In genomic region chr1:231214918-231215675, GRCh38 we compare ENCODE assay signal across 12 cellular contexts. TPM values are rescaled to one million over a fixed set of nuclear protein-coding genes. Genes with fewer than 3 reads are reported as not detected.
DNase-seq lines count a peak whose midpoint lies in the region; ATAC-seq and TF ChIP-seq lines count a peak whose summit lies in the region.
"Had no signal": no experiment of that assay in that cellular context is flagged by ENCODE, and none has a peak within 500 bp of the region (broad histone marks: within the 10 kb centered on the region; RNA-seq: fewer than 3 reads in every experiment).

No MANE protein-coding gene starts in this region.

- no peaks in the 10 kb centered on the region for H3K9me3 Mint-ChIP-seq in naive B cell
- H3K9me3 Mint-ChIP-seq: CD4-positive, alpha-beta memory T cell had no signal

- H3K4me3 Mint-ChIP-seq in naive B cell = peak overlapping the region; percentile 57 to 91 (median 84)
- H3K4me3 Mint-ChIP-seq: CD4-positive, alpha-beta memory T cell had no signal

- no peaks in the 10 kb centered on the region for H3K27me3 Mint-ChIP-seq in naive B cell

- DNase-seq in GM12864 (ENCODE audit: low read depth) = no peak
- DNase-seq in NAMALWA (ENCODE audit: low spot score) = peak; percentile 25
- peak; percentile 40 for DNase-seq in naive B cell
- DNase-seq in NCI-H2029 treated with DMSO at 0.1 percent for 48 hours (lab: John Stamatoyannopoulos, UW) = no peak
- no peak for DNase-seq in T-helper 1 cell
- DNase-seq: activated CD4-positive, CD25-positive, alpha-beta regulatory T cell; CD4-positive, alpha-beta memory T cell; stimulated activated CD4-positive, alpha-beta T cell treated with anti-CD3 and anti-CD28 coated beads, Interleukin-4, amount 100 ng/mL, for 1 hour had no signal

- no peaks in the 10 kb centered on the region for H3K36me3 Mint-ChIP-seq in naive B cell
- H3K36me3 Mint-ChIP-seq: CD4-positive, alpha-beta memory T cell had no signal

- H3K4me1 Mint-ChIP-seq in naive B cell = peaks cover 35 to 48% (median 38%) of the 10 kb centered on the region in 3 donors

- no peak for TF ChIP-seq CTCF in GM12864 (IDR thresholded peaks at IDR 0.05; ENCODE audit: low read depth, low read length, missing control alignments)

- peak overlapping the region; percentile 27 for H3K4me3 ChIP-seq in GM12864 (ENCODE audit: low read depth, low read length)
- H3K4me3 ChIP-seq: ascending aorta had no signal

- peak overlapping the region; percentile 28 to 96 (median 78) for H3K27ac Mint-ChIP-seq in naive B cell

- ATAC-seq in GM21526 (IDR thresholded peaks at IDR 0.05; ENCODE audit: low FRiP score, unreplicated experiment) (peak; percentile 30), naive B cell (ENCODE audit: low read depth in 2 of 2) (peak; percentile 43), HG03457 (IDR thresholded peaks at IDR 0.05; ENCODE audit: unreplicated experiment) (no peak), HG03097 (IDR thresholded peaks at IDR 0.05; ENCODE audit: low FRiP score, unreplicated experiment) (no peak)

RNA-seq across cellular contexts. Expression of gene GNPAT, which starts 25.9 kb away (rescaled TPM):
- 10 to 100 TPM; 30.7 to 42.0 (median 38.0) TPM for polyA plus RNA-seq in naive B cell (ENCODE audit: low read depth in 6 of 6)

RNA-seq across cellular contexts. Expression of gene TRIM67, which starts 53.2 kb away (rescaled TPM):
- polyA plus RNA-seq in naive B cell (ENCODE audit: low read depth in 6 of 6) = not detected
- polyA plus RNA-seq: CD4-positive, alpha-beta memory T cell had no signal

Comparison
In these comparisons a context has a peak if more than half of its experiments do, and no peak if none do; other contexts are left out.
1. DNase-seq: peak in NAMALWA (single experiment) and naive B cell (single experiment); none in GM12864 (single experiment), NCI-H2029 treated with DMSO at 0.1 percent for 48 hours (single experiment) and T-helper 1 cell (0 of 5).
2. ATAC-seq: peak in GM21526 (single experiment) and naive B cell (2 of 2); none in HG03457 (single experiment) and HG03097 (single experiment).